In genomic region chr7:38141187-38141586, GRCh38 we compare ENCODE assay signal across 1 cellular context.
TF ChIP-seq lines count a peak whose summit lies in the region.

No MANE protein-coding gene starts in this region.

TF ChIP-seq in GM12878, 131 proteins besides CTCF, POLR2A, EP300 and RAD21 (continued from another document):
- TF ChIP-seq IRF4 (IDR thresholded peaks at IDR 0.05; ENCODE audit: low read depth, low read length): no peak
- no peak for TF ChIP-seq NFIC (IDR thresholded peaks at IDR 0.05; ENCODE audit: low read depth, low read length)
- no peak for TF ChIP-seq MTA2 (IDR thresholded peaks at IDR 0.05; ENCODE audit: low read depth)
- no peak for TF ChIP-seq ETV6 (conservative IDR thresholded peaks at IDR 0.05 in 1 of 2, IDR thresholded peaks at IDR 0.05 in 1 of 2; ENCODE audit: borderline replicate concordance in 1 of 2, low read depth in 1 of 2)
- TF ChIP-seq MTA3 (IDR thresholded peaks at IDR 0.05; ENCODE audit: borderline replicate concordance, low read length): no peak
- TF ChIP-seq, protein P1, sequence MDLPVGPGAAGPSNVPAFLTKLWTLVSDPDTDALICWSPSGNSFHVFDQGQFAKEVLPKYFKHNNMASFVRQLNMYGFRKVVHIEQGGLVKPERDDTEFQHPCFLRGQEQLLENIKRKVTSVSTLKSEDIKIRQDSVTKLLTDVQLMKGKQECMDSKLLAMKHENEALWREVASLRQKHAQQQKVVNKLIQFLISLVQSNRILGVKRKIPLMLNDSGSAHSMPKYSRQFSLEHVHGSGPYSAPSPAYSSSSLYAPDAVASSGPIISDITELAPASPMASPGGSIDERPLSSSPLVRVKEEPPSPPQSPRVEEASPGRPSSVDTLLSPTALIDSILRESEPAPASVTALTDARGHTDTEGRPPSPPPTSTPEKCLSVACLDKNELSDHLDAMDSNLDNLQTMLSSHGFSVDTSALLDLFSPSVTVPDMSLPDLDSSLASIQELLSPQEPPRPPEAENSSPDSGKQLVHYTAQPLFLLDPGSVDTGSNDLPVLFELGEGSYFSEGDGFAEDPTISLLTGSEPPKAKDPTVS (IDR thresholded peaks at IDR 0.05; ENCODE audit: low read depth, low read length): no peak
- TF ChIP-seq PAX5 (IDR thresholded peaks at IDR 0.05; ENCODE audit: borderline replicate concordance, low read depth, low read length): no peak
- no peak for TF ChIP-seq FOS (IDR thresholded peaks at IDR 0.05; ENCODE audit: borderline replicate concordance, extremely low read depth, insufficient read length)
- TF ChIP-seq, protein P2, sequence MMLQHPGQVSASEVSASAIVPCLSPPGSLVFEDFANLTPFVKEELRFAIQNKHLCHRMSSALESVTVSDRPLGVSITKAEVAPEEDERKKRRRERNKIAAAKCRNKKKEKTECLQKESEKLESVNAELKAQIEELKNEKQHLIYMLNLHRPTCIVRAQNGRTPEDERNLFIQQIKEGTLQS (IDR thresholded peaks at IDR 0.05; ENCODE audit: borderline replicate concordance, extremely low read depth, low read depth, low read length): no peak
- TF ChIP-seq MYB (IDR thresholded peaks at IDR 0.05; ENCODE audit: borderline replicate concordance, low read depth, low read length): no peak
